1 cellular context compared by ENCODE assay signal in the genomic region with DNA sequence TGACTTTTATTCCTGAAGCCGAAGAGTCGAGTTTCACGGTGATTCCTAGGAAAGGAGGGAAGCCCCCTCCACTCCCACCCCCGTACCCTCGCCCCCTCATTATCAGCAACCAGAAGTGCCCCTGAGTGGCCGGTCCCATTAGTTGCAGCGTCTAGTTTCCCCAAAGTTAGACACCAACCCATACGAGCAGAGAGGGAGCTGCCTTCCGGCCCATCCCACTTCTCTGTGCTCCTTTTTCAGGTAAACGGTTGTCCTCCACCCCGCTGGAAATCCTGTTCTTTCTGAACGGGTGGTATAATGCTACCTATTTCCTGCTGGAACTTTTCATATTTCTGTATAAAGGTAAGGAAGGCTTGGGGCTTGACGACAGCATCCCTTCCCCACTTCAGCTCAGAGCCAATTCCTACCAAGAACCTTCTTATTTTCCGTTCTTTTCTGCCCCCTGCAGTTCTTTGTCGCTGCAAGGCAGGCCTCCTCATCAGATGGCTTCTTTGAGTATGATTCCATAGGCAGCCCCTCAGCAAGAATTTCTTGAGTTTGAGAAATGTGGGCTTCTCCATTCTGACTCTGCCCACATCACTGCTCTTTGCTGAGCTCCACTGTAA.
TF ChIP-seq lines count a peak whose summit lies in the region.

No MANE protein-coding gene starts in this region.

TF ChIP-seq in endothelial cell of umbilical vein, 7 proteins besides CTCF, POLR2A, EP300 and RAD21:
- TF ChIP-seq MYC (IDR thresholded peaks at IDR 0.05; ENCODE audit: low read depth, low read length) (no peak), EZH2 (IDR thresholded peaks at IDR 0.05; ENCODE audit: borderline replicate concordance, low read depth, low read length, severe bottlenecking) (no peak), GATA2 (IDR thresholded peaks at IDR 0.05; ENCODE audit: insufficient read depth, insufficient read length, low read depth, low read length) (no peak), POLR2AphosphoS5 (IDR thresholded peaks at IDR 0.05; ENCODE audit: insufficient read depth, low read depth, low read length) (no peak), FOS (IDR thresholded peaks at IDR 0.05; ENCODE audit: borderline replicate concordance, insufficient read depth, low read length) (no peak), JUN (IDR thresholded peaks at IDR 0.05; ENCODE audit: borderline replicate concordance, insufficient read depth, insufficient read length, low read depth) (no peak)
- TF ChIP-seq, protein P1, sequence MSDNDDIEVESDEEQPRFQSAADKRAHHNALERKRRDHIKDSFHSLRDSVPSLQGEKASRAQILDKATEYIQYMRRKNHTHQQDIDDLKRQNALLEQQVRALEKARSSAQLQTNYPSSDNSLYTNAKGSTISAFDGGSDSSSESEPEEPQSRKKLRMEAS (IDR thresholded peaks at IDR 0.05; ENCODE audit: insufficient read depth, insufficient read length): no peak
